Comparison of ENCODE assay signal across 8 cellular contexts in the genomic region with DNA sequence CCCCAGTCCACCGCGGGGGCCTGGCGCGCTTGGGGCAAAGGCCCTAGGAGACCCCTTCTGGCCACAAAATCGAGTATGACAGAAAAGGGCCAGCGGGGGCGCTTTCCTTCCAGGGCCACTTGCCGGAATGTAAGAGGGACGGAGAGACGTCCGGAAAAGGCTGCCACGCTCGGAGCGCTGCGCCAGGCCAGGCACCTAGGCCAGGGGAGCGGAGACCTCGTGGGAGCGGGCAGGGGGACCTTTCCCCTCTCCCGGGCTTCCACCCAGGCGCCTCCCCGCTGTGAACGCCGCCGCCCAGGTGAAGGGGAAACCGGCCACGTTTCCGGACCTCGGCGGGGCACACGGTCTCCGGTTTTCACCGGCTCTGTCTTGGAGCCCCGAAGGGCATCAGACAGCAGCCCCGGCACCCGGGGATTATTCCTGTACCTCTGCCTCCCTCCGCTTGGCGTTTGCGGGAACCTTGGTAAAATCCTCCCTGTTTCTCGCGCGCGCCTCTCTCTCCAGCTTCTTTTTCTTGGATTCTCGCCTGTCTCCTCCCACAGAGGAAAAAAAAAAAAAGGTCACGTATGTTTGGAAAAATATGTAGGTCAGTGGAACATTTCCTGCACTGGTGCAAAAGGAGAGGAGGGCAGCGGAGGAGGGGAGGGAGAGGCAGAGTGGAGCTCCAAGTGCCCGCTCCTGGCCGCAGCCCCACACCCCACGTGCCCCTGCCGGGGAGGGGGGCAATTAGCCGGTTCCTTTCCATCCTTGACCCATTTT. TPM values are rescaled to one million over a fixed set of nuclear protein-coding genes. Genes with fewer than 3 reads are reported as not detected.
DNase-seq lines count a peak whose midpoint lies in the region; TF ChIP-seq lines count a peak whose summit lies in the region.

No MANE protein-coding gene starts in this region.

- no peaks in the 10 kb centered on the region for H3K36me3 Mint-ChIP-seq in activated T-helper 1 cell treated with anti-CD3 and anti-CD28 coated beads, Interleukin-12 subunit alpha, Interleukin-12 subunit beta, Interleukin-2, Interleukin-4 antibody, amounts not matched to agents 30 ng/mL and 10 ng/mL and 1 ng/mL, durations not matched to agents 14 hours and 24 hours and 36 hours (ENCODE audit: low read depth)
- no peaks in the 10 kb centered on the region for H3K36me3 Mint-ChIP-seq in neural crest cell (ENCODE audit: low read depth)

- peak overlapping the region; percentile 77 for H3K4me3 Mint-ChIP-seq in activated T-helper 1 cell treated with anti-CD3 and anti-CD28 coated beads, Interleukin-12 subunit alpha, Interleukin-12 subunit beta, Interleukin-2, Interleukin-4 antibody, amounts not matched to agents 30 ng/mL and 10 ng/mL and 1 ng/mL, durations not matched to agents 14 hours and 24 hours and 36 hours
- H3K4me3 Mint-ChIP-seq in neural crest cell, result peak overlapping the region; percentile 81

- H3K27ac Mint-ChIP-seq in activated T-helper 1 cell treated with anti-CD3 and anti-CD28 coated beads, Interleukin-12 subunit alpha, Interleukin-12 subunit beta, Interleukin-2, Interleukin-4 antibody, amounts not matched to agents 30 ng/mL and 10 ng/mL and 1 ng/mL, durations not matched to agents 14 hours and 24 hours and 36 hours, result no peak overlapping the region
- no peak overlapping the region for H3K27ac Mint-ChIP-seq in neural crest cell (ENCODE audit: unreplicated experiment)

- CTCF ChIA-PET in AG04449 (lab: Yijun Ruan, JAX), result interaction anchor here (0.6 to 2.3 kb wide), 6 partner anchors 8 to 184 kb away, joined by 3 to 13 read pairs (median 3); a partner anchor contains a TSS

- H3K27ac ChIP-seq in HL-60 (replicated peaks), result no peak overlapping the region

- DNase-seq in AG04449 (ENCODE audit: low read depth, low spot score) (no peak), HL-60 (ENCODE audit: low read depth in 1 of 2, low spot score in 1 of 2) (peak in 1 of 2 experiments; percentile 6), foreskin fibroblast (peak; percentile 78 to 89), neural crest cell (ENCODE audit: low read depth, low spot score) (peak; percentile 45), mesenteric fat pad (ENCODE audit: low spot score) (no peak), superior temporal gyrus (ENCODE audit: extremely low spot score) (no peak), GM20000 (ENCODE audit: low spot score) (no peak)
- no peak for DNase-seq in activated T-helper 1 cell treated with anti-CD3 and anti-CD28 coated beads, Interleukin-12 subunit alpha, Interleukin-12 subunit beta, Interleukin-2, Interleukin-4 antibody, amounts not matched to agents 30 ng/mL and 10 ng/mL and 1 ng/mL, durations not matched to agents 14 hours and 24 hours and 36 hours (ENCODE audit: low spot score)

- H3K4me3 ChIP-seq in AG04449 (ENCODE audit: low read depth, low read length) (peak overlapping the region; percentile 69), HL-60 (replicated peaks; ENCODE audit: insufficient read depth, low read length) (peak overlapping the region; percentile 18; the same call in 1 of the 2 replicates), foreskin fibroblast (ENCODE audit: low read depth in 1 of 2, low read length in 2 of 2) (peak overlapping the region; percentile 66 to 69)

- peaks cover 47% of the 10 kb centered on the region for H3K27me3 Mint-ChIP-seq in activated T-helper 1 cell treated with anti-CD3 and anti-CD28 coated beads, Interleukin-12 subunit alpha, Interleukin-12 subunit beta, Interleukin-2, Interleukin-4 antibody, amounts not matched to agents 30 ng/mL and 10 ng/mL and 1 ng/mL, durations not matched to agents 14 hours and 24 hours and 36 hours (ENCODE audit: insufficient read depth)
- peaks cover 54% of the 10 kb centered on the region for H3K27me3 Mint-ChIP-seq in neural crest cell (ENCODE audit: low read depth)

- intact Hi-C loops in activated T-helper 1 cell treated with anti-CD3 and anti-CD28 coated beads, Interleukin-12 subunit alpha, Interleukin-12 subunit beta, Interleukin-2, Interleukin-4 antibody, amounts not matched to agents 30 ng/mL and 10 ng/mL and 1 ng/mL, durations not matched to agents 14 hours and 24 hours and 36 hours (cut with micrococcal nuclease), result loop anchor here (10.0 kb wide), 2 partner anchors 166 to 486 kb away; a partner anchor contains a TSS

- peaks cover 26% of the 10 kb centered on the region for H3K4me1 Mint-ChIP-seq in activated T-helper 1 cell treated with anti-CD3 and anti-CD28 coated beads, Interleukin-12 subunit alpha, Interleukin-12 subunit beta, Interleukin-2, Interleukin-4 antibody, amounts not matched to agents 30 ng/mL and 10 ng/mL and 1 ng/mL, durations not matched to agents 14 hours and 24 hours and 36 hours (ENCODE audit: low read depth)
- H3K4me1 Mint-ChIP-seq in neural crest cell, result peaks cover 20% of the 10 kb centered on the region

- POLR2A ChIA-PET in AG04449 (lab: Yijun Ruan, JAX), result interaction anchor here (0.6 to 0.7 kb wide), 2 partner anchors 92 to 158 kb away, joined by 3 read pairs; no protein-coding TSS in a partner anchor

- no peaks in the 10 kb centered on the region for H3K9me3 Mint-ChIP-seq in activated T-helper 1 cell treated with anti-CD3 and anti-CD28 coated beads, Interleukin-12 subunit alpha, Interleukin-12 subunit beta, Interleukin-2, Interleukin-4 antibody, amounts not matched to agents 30 ng/mL and 10 ng/mL and 1 ng/mL, durations not matched to agents 14 hours and 24 hours and 36 hours
- no peaks in the 10 kb centered on the region for H3K9me3 Mint-ChIP-seq in neural crest cell

- peaks cover 49% of the 10 kb centered on the region for H3K27me3 ChIP-seq in HL-60 (ENCODE audit: insufficient read depth, poor library complexity, severe bottlenecking)

- peak; percentile 39 for TF ChIP-seq CTCF in AG04449 (IDR thresholded peaks at IDR 0.05; ENCODE audit: insufficient read depth, low read length, missing control alignments)
- TF ChIP-seq CTCF in HL-60 (IDR thresholded peaks at IDR 0.05; ENCODE audit: insufficient read depth, low read length), result no peak
- TF ChIP-seq CTCF in foreskin fibroblast (IDR thresholded peaks at IDR 0.05; ENCODE audit: low read depth, low read length), result no peak
- TF ChIP-seq CTCF in neural crest cell (conservative IDR thresholded peaks at IDR 0.05), result peak; percentile 53
- TF ChIP-seq CTCF in GM20000 (IDR thresholded peaks at IDR 0.05; ENCODE audit: extremely low read depth, missing control alignments), result no peak

RNA-seq across cellular contexts. Expression of a gene that starts 1.2 kb away (rescaled TPM):
- total RNA-seq in activated T-helper 1 cell treated with anti-CD3 and anti-CD28 coated beads, Interleukin-12 subunit alpha, Interleukin-12 subunit beta, Interleukin-2, Interleukin-4 antibody, amounts not matched to agents 30 ng/mL and 10 ng/mL and 1 ng/mL, durations not matched to agents 14 hours and 24 hours and 36 hours, result 6.5 and 7.5 TPM in 2 replicates
- total RNA-seq in neural crest cell (2.6 TPM in 2 replicates), mesenteric fat pad (32.1 TPM)

Comparison
In these comparisons a context has a peak if more than half of its experiments do, and no peak if none do; other contexts are left out.
1. DNase-seq: peak in foreskin fibroblast (2 of 2) and neural crest cell (single experiment); none in AG04449 (single experiment), activated T-helper 1 cell treated with anti-CD3 and anti-CD28 coated beads, Interleukin-12 subunit alpha, Interleukin-12 subunit beta, Interleukin-2, Interleukin-4 antibody, amounts not matched to agents 30 ng/mL and 10 ng/mL and 1 ng/mL, durations not matched to agents 14 hours and 24 hours and 36 hours (single experiment), mesenteric fat pad (single experiment), superior temporal gyrus (single experiment) and GM20000 (single experiment).
2. H3K4me3 ChIP-seq: peak in every context shown above with its lines; median percentile 69 in AG04449; 68 in foreskin fibroblast; 18 in HL-60.
3. CTCF ChIP-seq: peak in AG04449 (single experiment) and neural crest cell (single experiment); none in HL-60 (single experiment), foreskin fibroblast (single experiment) and GM20000 (single experiment).